13 cellular contexts compared by ENCODE assay signal in genomic region chr2:17934721-17935120, GRCh38. TPM values are rescaled to one million over a fixed set of nuclear protein-coding genes. Genes with fewer than 3 reads are reported as not detected.
DNase-seq lines count a peak whose midpoint lies in the region; ATAC-seq and TF ChIP-seq lines count a peak whose summit lies in the region.
"Had no signal": no experiment of that assay in that cellular context is flagged by ENCODE, and none has a peak within 500 bp of the region (broad histone marks: within the 10 kb centered on the region; RNA-seq: fewer than 3 reads in every experiment).

No MANE protein-coding gene starts in this region.

- H3K27ac ChIP-seq in PC-9 (no peak overlapping the region), fibroblast of lung (ENCODE audit: insufficient read depth, low read length) (peak overlapping the region; percentile 29)
- H3K27ac ChIP-seq: RWPE1 had no signal

- H3K4me3 ChIP-seq in PC-9 (no peak overlapping the region), fibroblast of lung (replicated peaks in 1 of 4; ENCODE audit: control extremely low read depth in 1 of 4, insufficient read depth in 1 of 4, low read depth in 3 of 4, low read length in 4 of 4) (no peak overlapping the region)
- H3K4me3 ChIP-seq: K562 had no signal

- no peak overlapping the region for H3K4me2 ChIP-seq in PC-9
- H3K4me2 ChIP-seq in fibroblast of lung (ENCODE audit: extremely low read depth, insufficient read depth, low read length) = no peak overlapping the region

- no peaks in the 10 kb centered on the region for H3F3A ChIP-seq in PC-9 (ENCODE audit: insufficient read depth, low read depth)

- H3K9me2 ChIP-seq in PC-9 (ENCODE audit: insufficient read depth) = no peaks in the 10 kb centered on the region

- H3K79me2 ChIP-seq in PC-9 (ENCODE audit: low read depth) (no peaks in the 10 kb centered on the region), fibroblast of lung (ENCODE audit: control insufficient read depth, insufficient read depth, low read length) (no peaks in the 10 kb centered on the region)

- CTCF ChIA-PET in PC-9 (lab: Charles Lee) = no interaction called here

- H2AFZ ChIP-seq in PC-9 = no peak overlapping the region
- peak overlapping the region; percentile 75 for H2AFZ ChIP-seq in fibroblast of lung (ENCODE audit: low read length)

- H3K9ac ChIP-seq in fibroblast of lung (ENCODE audit: insufficient read depth, low read length) = no peak overlapping the region

- ATAC-seq in GM19463 (IDR thresholded peaks at IDR 0.05; ENCODE audit: unreplicated experiment) = no peak
- ATAC-seq: K562 had no signal

- H4K20me1 ChIP-seq in PC-9 (ENCODE audit: insufficient read depth) = no peaks in the 10 kb centered on the region
- H4K20me1 ChIP-seq in fibroblast of lung (ENCODE audit: control insufficient read depth, extremely low read depth, insufficient read depth, low read length) = no peaks in the 10 kb centered on the region

- TF ChIP-seq CTCF in PC-9 (conservative IDR thresholded peaks at IDR 0.05) = no peak
- TF ChIP-seq CTCF in fibroblast of lung (conservative IDR thresholded peaks at IDR 0.05 in 1 of 2, IDR thresholded peaks at IDR 0.05 in 1 of 2; ENCODE audit: low read depth in 1 of 2, low read length in 2 of 2) = no peak

- no peaks in the 10 kb centered on the region for H3K27me3 ChIP-seq in PC-9 (ENCODE audit: insufficient read depth, low read depth)
- H3K27me3 ChIP-seq in fibroblast of lung (ENCODE audit: control insufficient read depth, insufficient read depth, low read length) = no peaks in the 10 kb centered on the region

- POLR2A ChIA-PET in PC-9 (lab: Charles Lee; ENCODE audit: unreplicated experiment) = no interaction called here

- intact Hi-C loops in PC-9 (cut with micrococcal nuclease; ENCODE audit: unreplicated experiment) = no loop called here

- H3K36me3 ChIP-seq in PC-9 (ENCODE audit: low read depth) = no peaks in the 10 kb centered on the region
- no peaks in the 10 kb centered on the region for H3K36me3 ChIP-seq in fibroblast of lung (ENCODE audit: control insufficient read depth, insufficient read depth, low read length)

- DNase-seq in ELR (ENCODE audit: low read depth) = peak; percentile 6
- DNase-seq in PC-9 = peak; percentile 12 to 53
- peak; percentile 58 to 94 for DNase-seq in fibroblast of lung (ENCODE audit: low read depth in 2 of 2)
- DNase-seq in smooth muscle cell of the brain vasculature (ENCODE audit: low read depth, low spot score) = peak; percentile 17
- no peak for DNase-seq in cortex of kidney (lab: John Stamatoyannopoulos, UW)
- no peak for DNase-seq in retina
- DNase-seq: activated gamma-delta T cell treated with Interleukin-2 at 50 U/mL for 16 hours, NCI-H1436, NCI-H524, T-helper 9 cell had no signal

- H3K9me3 ChIP-seq in PC-9 (ENCODE audit: insufficient read depth, low read depth) (no peaks in the 10 kb centered on the region), fibroblast of lung (ENCODE audit: control insufficient read depth, insufficient read depth, low read depth, low read length) (no peaks in the 10 kb centered on the region)

- peaks cover 4% of the 10 kb centered on the region; the same call in 1 of the 2 replicates for H3K4me1 ChIP-seq in PC-9 (replicated peaks; ENCODE audit: insufficient read depth)
- H3K4me1 ChIP-seq in fibroblast of lung (ENCODE audit: control insufficient read depth, extremely low read depth, insufficient read depth, low read length) = peaks cover 3% of the 10 kb centered on the region

- no TSS peak for BruUV-seq in PC-9 (replicated peaks; lab: Mats Ljungman, UMichigan)

RNA-seq across cellular contexts. Expression of gene KCNS3, which starts 56.3 kb away (rescaled TPM):
- total RNA-seq in PC-9 (2021) (28.8 and 34.9 TPM in 2 replicates), fibroblast of lung (1.3 and 6.3 TPM in 2 replicates)
- polyA plus RNA-seq in fibroblast of lung = 2.8 and 3.0 TPM in 2 replicates
- polyA plus RNA-seq in fibroblast of lung (2012) = 2.5 and 2.6 TPM in 2 replicates
- 0.56 and 10.2 TPM in 2 replicates for polyA minus RNA-seq in fibroblast of lung (ENCODE audit: low replicate concordance)

Comparison
In these comparisons a context has a peak if more than half of its experiments do, and no peak if none do; other contexts are left out.
1. DNase-seq: peak in ELR (single experiment), PC-9 (2 of 2), fibroblast of lung (2 of 2) and smooth muscle cell of the brain vasculature (single experiment); none in cortex of kidney (single experiment) and retina (single experiment).